ENCODE assay signal across 22 cellular contexts in the genomic region with DNA sequence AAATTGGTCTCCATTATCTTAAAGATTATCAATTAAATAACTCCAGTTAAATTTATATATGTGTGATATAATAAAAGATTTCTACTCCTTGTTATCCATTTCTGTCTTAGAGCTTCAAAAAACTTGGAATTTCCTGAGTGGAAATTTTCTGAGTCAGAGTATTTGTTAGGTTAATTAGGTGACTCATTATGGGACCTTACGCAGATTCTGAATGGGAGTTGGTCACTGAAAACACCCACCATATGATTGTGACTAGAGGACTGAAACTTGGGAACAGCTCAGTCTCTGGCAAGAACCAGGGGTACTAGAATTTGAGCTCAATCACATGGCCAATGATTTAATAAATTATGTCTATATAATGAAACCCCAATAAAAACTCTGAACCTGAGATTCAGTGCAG.
DNase-seq lines count a peak whose midpoint lies in the region; ATAC-seq, FAIRE-seq and TF ChIP-seq lines count a peak whose summit lies in the region.
"Had no signal": no experiment of that assay in that cellular context is flagged by ENCODE, and none has a peak within 500 bp of the region (broad histone marks: within the 10 kb centered on the region; RNA-seq: fewer than 3 reads in every experiment).

No MANE protein-coding gene starts in this region.

- no peaks in the 10 kb centered on the region for H3F3A ChIP-seq in SK-N-SH (replicated peaks; ENCODE audit: insufficient read depth)

- H4K20me1 ChIP-seq in SK-N-SH (ENCODE audit: insufficient read depth) (no peaks in the 10 kb centered on the region), astrocyte (ENCODE audit: insufficient read depth, low read length) (no peaks in the 10 kb centered on the region)

- DNase-seq in SK-N-SH: no peak
- peak; percentile 75 for DNase-seq in astrocyte (ENCODE audit: low read depth)
- peak; percentile 46 for DNase-seq in fibroblast of villous mesenchyme (ENCODE audit: low read depth)
- DNase-seq in GM10248 (ENCODE audit: extremely low spot score): no peak
- no peak for DNase-seq in right lobe of liver
- no peak for DNase-seq in stimulated activated naive CD8-positive, alpha-beta T cell treated with anti-CD3 and anti-CD28 coated beads, Interleukin-15, Interleukin-2, amounts not matched to agents 100 U/mL and 50 U/mL, for 24 hours
- DNase-seq: activated CD4-positive, alpha-beta T cell treated with anti-CD3 and anti-CD28 coated beads, Interleukin-2, amount 50 U/mL, for 1 hour; activated T-cell treated with anti-CD3 and anti-CD28 coated beads, Interleukin-2, amount 50 U/mL, for 1 hour; heart left ventricle; islet precursor cell; midbrain; NCI-H1436; NCI-H345; SIG-M5; sigmoid colon; stimulated activated CD4-positive, alpha-beta T cell treated with anti-CD3 and anti-CD28 coated beads, Interleukin-4, amount 100 ng/mL, for 24 hours; thyroid gland had no signal

- H3K79me2 ChIP-seq in SK-N-SH (ENCODE audit: insufficient read depth) (no peaks in the 10 kb centered on the region), astrocyte (ENCODE audit: insufficient read depth, low read length) (no peaks in the 10 kb centered on the region)

- no peaks in the 10 kb centered on the region for H3K4me1 ChIP-seq in SK-N-SH (ENCODE audit: control insufficient read depth in 1 of 2, insufficient read depth in 2 of 2, low read depth in 1 of 2, low read length in 1 of 2)
- H3K4me1 ChIP-seq in astrocyte (ENCODE audit: insufficient read depth, low read length): peaks cover 5% of the 10 kb centered on the region
- H3K4me1 ChIP-seq in right lobe of liver: no peaks in the 10 kb centered on the region
- H3K4me1 ChIP-seq: heart left ventricle, thyroid gland had no signal

- no peak for TF ChIP-seq POLR2A in right lobe of liver (IDR thresholded peaks at IDR 0.05)

- H3K9me3 ChIP-seq in SK-N-SH (no peaks in the 10 kb centered on the region), astrocyte (ENCODE audit: insufficient read depth, low read depth, low read length) (no peaks in the 10 kb centered on the region), right lobe of liver (no peaks in the 10 kb centered on the region)
- H3K9me3 ChIP-seq: sigmoid colon, thyroid gland had no signal

- H3K27me3 Mint-ChIP-seq in astrocyte (ENCODE audit: low read depth, unreplicated experiment): no peaks in the 10 kb centered on the region

- CTCF ChIA-PET in SK-N-SH (lab: Yijun Ruan, JAX) (no interaction called here), GM10248 (lab: Yijun Ruan, JAX) (interaction anchor here (0.9 kb wide), 1 partner anchor 12 kb away, joined by 3 read pairs; no protein-coding TSS in a partner anchor)

- H3K4me2 ChIP-seq in SK-N-SH (no peak overlapping the region), astrocyte (ENCODE audit: low read length) (no peak overlapping the region)
- H3K4me2 ChIP-seq: KMS-11 had no signal

- H2AFZ ChIP-seq in SK-N-SH (ENCODE audit: low read depth) (no peak overlapping the region), astrocyte (ENCODE audit: low read depth, low read length) (no peak overlapping the region)

- H3K9ac ChIP-seq in SK-N-SH (no peak overlapping the region), astrocyte (ENCODE audit: low read length) (no peak overlapping the region)
- H3K9ac ChIP-seq: KMS-11 had no signal

- WGBS in SK-N-SH (ENCODE audit: low lambda C conversion rate): 19% methylated on average over 1 of the region's 1 CpG
- 56% methylated on average over 1 of the region's 1 CpG for whole genome bisulfite sequencing in right lobe of liver (ENCODE audit: insufficient coverage, low coverage, low lambda C conversion rate, missing lambda C conversion rate)

- intact Hi-C loops in right lobe of liver (cut with DNase I): no loop called here

- H3K27ac ChIP-seq in SK-N-SH (ENCODE audit: low read depth in 2 of 2, low read length in 1 of 2) (no peak overlapping the region), astrocyte (ENCODE audit: low read depth, low read length) (peak overlapping the region; percentile 52), right lobe of liver (no peak overlapping the region)
- H3K27ac ChIP-seq: heart left ventricle, KMS-11, sigmoid colon, thyroid gland had no signal

- no peaks in the 10 kb centered on the region for H3K9me2 ChIP-seq in SK-N-SH

- TF ChIP-seq EP300 in SK-N-SH (IDR thresholded peaks at IDR 0.05; ENCODE audit: borderline replicate concordance in 1 of 2, low read depth in 1 of 2, low read length in 1 of 2): no peak

- ATAC-seq in SK-N-SH treated with all-trans-retinoic acid at 6 μM for 48 hours (no peak), GM21447 (IDR thresholded peaks at IDR 0.05; ENCODE audit: unreplicated experiment) (no peak), right lobe of liver (no peak)
- ATAC-seq in stimulated activated naive CD8-positive, alpha-beta T cell treated with anti-CD3 and anti-CD28 coated beads, Interleukin-15, Interleukin-2, amounts not matched to agents 100 U/mL and 50 U/mL, for 24 hours: no peak
- ATAC-seq: activated naive CD4-positive, alpha-beta T cell treated with anti-CD3 and anti-CD28 coated beads, Interleukin-2, amount 50 U/mL, for 72 hours; heart left ventricle had no signal

- H3K27me3 ChIP-seq in SK-N-SH (ENCODE audit: insufficient read depth) (no peaks in the 10 kb centered on the region), astrocyte (ENCODE audit: insufficient read depth, low read length) (no peaks in the 10 kb centered on the region), right lobe of liver (no peaks in the 10 kb centered on the region)
- H3K27me3 ChIP-seq: heart left ventricle, sigmoid colon, thyroid gland had no signal

- POLR2A ChIA-PET in SK-N-SH (lab: Yijun Ruan, JAX) (no interaction called here), GM10248 (lab: Yijun Ruan, JAX) (no interaction called here)

- no peak for TF ChIP-seq RAD21 in SK-N-SH (IDR thresholded peaks at IDR 0.05; ENCODE audit: low read length)

- no peak for FAIRE-seq in astrocyte (lab: Jason Lieb, UNC)
- FAIRE-seq: A204.1 had no signal

- H3K9me3 Mint-ChIP-seq in astrocyte (ENCODE audit: unreplicated experiment): peaks cover 3% of the 10 kb centered on the region

- no peak for TF ChIP-seq CTCF in SK-N-SH (IDR thresholded peaks at IDR 0.05)
- no peak for TF ChIP-seq CTCF in astrocyte (IDR thresholded peaks at IDR 0.05; ENCODE audit: insufficient read depth, low read depth, low read length)
- no peak for TF ChIP-seq CTCF in fibroblast of villous mesenchyme (IDR thresholded peaks at IDR 0.05; ENCODE audit: insufficient read depth, low read depth, low read length)
- no peak for TF ChIP-seq CTCF in GM10248 (IDR thresholded peaks at IDR 0.05; ENCODE audit: control extremely low read depth, extremely low read depth, low read depth, missing control alignments)
- no peak for TF ChIP-seq CTCF in right lobe of liver (IDR thresholded peaks at IDR 0.05)

- no peaks in the 10 kb centered on the region for H3K4me1 Mint-ChIP-seq in astrocyte (ENCODE audit: low read depth, unreplicated experiment)

- H3K36me3 Mint-ChIP-seq in astrocyte (ENCODE audit: low read depth, unreplicated experiment): no peaks in the 10 kb centered on the region
- H3K36me3 Mint-ChIP-seq: activated naive CD4-positive, alpha-beta T cell treated with anti-CD3 and anti-CD28 coated beads, Interleukin-2, amount 50 U/mL, for 72 hours had no signal

- H3K27ac Mint-ChIP-seq in astrocyte (ENCODE audit: unreplicated experiment): no peak overlapping the region
- H3K27ac Mint-ChIP-seq: activated naive CD4-positive, alpha-beta T cell treated with anti-CD3 and anti-CD28 coated beads, Interleukin-2, amount 50 U/mL, for 72 hours had no signal

- H3K4me3 ChIP-seq in SK-N-SH (ENCODE audit: low read depth in 2 of 2, low read length in 1 of 2) (no peak overlapping the region), astrocyte (ENCODE audit: insufficient read depth, low read depth, low read length) (no peak overlapping the region), fibroblast of villous mesenchyme (ENCODE audit: low read depth, low read length) (no peak overlapping the region), right lobe of liver (no peak overlapping the region)
- H3K4me3 ChIP-seq: heart left ventricle, sigmoid colon, thyroid gland had no signal

- no peak overlapping the region for H3K4me3 Mint-ChIP-seq in astrocyte (ENCODE audit: unreplicated experiment)

- H3K36me3 ChIP-seq in SK-N-SH (replicated peaks in 1 of 2; ENCODE audit: control insufficient read depth in 1 of 2, insufficient read depth in 2 of 2, low read length in 1 of 2) (no peaks in the 10 kb centered on the region), astrocyte (ENCODE audit: insufficient read depth, low read length) (no peaks in the 10 kb centered on the region), right lobe of liver (no peaks in the 10 kb centered on the region)
- H3K36me3 ChIP-seq: heart left ventricle, sigmoid colon, thyroid gland had no signal

TF ChIP-seq in SK-N-SH, 30 proteins besides CTCF, POLR2A, EP300 and RAD21 (continues in another document):
- TF ChIP-seq EZH2phosphoT487 (IDR thresholded peaks at IDR 0.05; ENCODE audit: borderline replicate concordance, low read depth): no peak
- no peak for TF ChIP-seq POLR2AphosphoS5 (IDR thresholded peaks at IDR 0.05; ENCODE audit: low read depth, low read length)

TF ChIP-seq in SK-N-SH treated with all-trans-retinoic acid at 6 μM for 48 hours, 23 proteins besides CTCF, POLR2A, EP300 and RAD21:
- TF ChIP-seq ZNF70 (CRISPR knock-in tag; IDR thresholded peaks at IDR 0.05): no peak
- TF ChIP-seq ARNTL (CRISPR knock-in tag; IDR thresholded peaks at IDR 0.05; ENCODE audit: borderline replicate concordance, low read depth): no peak
- no peak for TF ChIP-seq ZFP3 (CRISPR knock-in tag; IDR thresholded peaks at IDR 0.05)
- TF ChIP-seq SNAI2 (CRISPR knock-in tag; IDR thresholded peaks at IDR 0.05): no peak
- TF ChIP-seq PPARA (CRISPR knock-in tag; IDR thresholded peaks at IDR 0.05; ENCODE audit: borderline replicate concordance): no peak
- no peak for TF ChIP-seq RARB (CRISPR knock-in tag; IDR thresholded peaks at IDR 0.05)
- no peak for TF ChIP-seq ZNF8 (CRISPR knock-in tag; IDR thresholded peaks at IDR 0.05)

Comparison
In these comparisons a context has a peak if more than half of its experiments do, and no peak if none do; other contexts are left out.
1. DNase-seq: peak in astrocyte (single experiment) and fibroblast of villous mesenchyme (single experiment); none in SK-N-SH (single experiment), GM10248 (single experiment), right lobe of liver (0 of 3) and stimulated activated naive CD8-positive, alpha-beta T cell treated with anti-CD3 and anti-CD28 coated beads, Interleukin-15, Interleukin-2, amounts not matched to agents 100 U/mL and 50 U/mL, for 24 hours (single experiment).